In genomic region chr2:175181877-175182308, GRCh38 we compare ENCODE assay signal across 8 cellular contexts. TPM values are rescaled to one million over a fixed set of nuclear protein-coding genes. Genes with fewer than 3 reads are reported as not detected.
A peak's percentile ranks its signal among the peaks of the same experiment; 100 is the strongest.
DNase-seq lines count a peak whose midpoint lies in the region; ATAC-seq, FAIRE-seq and TF ChIP-seq lines count a peak whose summit lies in the region.

No MANE protein-coding gene starts in this region.

- FAIRE-seq in HepG2 (lab: Jason Lieb, UNC): no peak

- no peak for DNase-seq in activated T-cell treated with anti-CD3 and anti-CD28 coated beads, Interleukin-2, amount 50 U/mL, for 72 hours
- DNase-seq in activated T-cell treated with anti-CD3 and anti-CD28 coated beads, Interleukin-2, amount 50 U/mL, for 1 hour: no peak
- DNase-seq in activated naive CD8-positive, alpha-beta T cell treated with anti-CD3 and anti-CD28 coated beads, Interleukin-2, amount 10 ng/mL, durations not matched to agents 7 days and 5 days: no peak
- DNase-seq in HepG2 (ENCODE audit: low spot score) (no peak), tibial artery (no peak), NCI-H187 (lab: John Stamatoyannopoulos, UW) (no peak)

- peak overlapping the region; percentile 88 for H3K27ac ChIP-seq in HepG2 (ENCODE audit: extremely low read length, insufficient read depth, low read length)
- H3K27ac ChIP-seq in tibial artery: peak overlapping the region; percentile 82 to 84

- 23% methylated on average over 5 of the region's 5 CpGs for WGBS in HepG2 (ENCODE audit: low lambda C conversion rate)

- TF ChIP-seq EP300 in HepG2 (IDR thresholded peaks at IDR 0.05; ENCODE audit: low read depth in 2 of 2, low read length in 2 of 2) (no peak), HepG2 (CRISPR knock-in tag; IDR thresholded peaks at IDR 0.05; ENCODE audit: borderline replicate concordance) (0 out of 2 replicates have a peak, but pooled peaks have one; percentile 3)

- no peak for TF ChIP-seq RAD21 in HepG2 (CRISPR knock-in tag; IDR thresholded peaks at IDR 0.05)

- peaks cover 30% of the 10 kb centered on the region for H3K4me1 Mint-ChIP-seq in activated T-cell treated with anti-CD3 and anti-CD28 coated beads, Interleukin-2, amount 50 U/mL, for 72 hours (ENCODE audit: low read depth)
- peaks cover 21% of the 10 kb centered on the region for H3K4me1 Mint-ChIP-seq in activated naive CD8-positive, alpha-beta T cell treated with anti-CD3 and anti-CD28 coated beads, Interleukin-2, amount 10 ng/mL, durations not matched to agents 7 days and 5 days

- TF ChIP-seq CTCF in HepG2 (CRISPR knock-in tag; IDR thresholded peaks at IDR 0.05) (no peak), tibial artery (IDR thresholded peaks at IDR 0.05) (no peak)

- peak overlapping the region; percentile 82 for H3K27ac Mint-ChIP-seq in activated T-cell treated with anti-CD3 and anti-CD28 coated beads, Interleukin-2, amount 50 U/mL, for 72 hours
- H3K27ac Mint-ChIP-seq in activated naive CD8-positive, alpha-beta T cell treated with anti-CD3 and anti-CD28 coated beads, Interleukin-2, amount 10 ng/mL, durations not matched to agents 7 days and 5 days: peak overlapping the region; percentile 86

- no peak for ATAC-seq in activated T-cell treated with anti-CD3 and anti-CD28 coated beads, Interleukin-2, amount 50 U/mL, for 72 hours (replicated peaks in 1 of 2)
- no peak for ATAC-seq in activated naive CD8-positive, alpha-beta T cell treated with anti-CD3 and anti-CD28 coated beads, Interleukin-2, amount 10 ng/mL, durations not matched to agents 7 days and 5 days (ENCODE audit: low read depth)
- no peak for ATAC-seq in HepG2
- no peak for ATAC-seq in GM21786 (IDR thresholded peaks at IDR 0.05; ENCODE audit: unreplicated experiment)
- ATAC-seq in HG03439 (IDR thresholded peaks at IDR 0.05; ENCODE audit: unreplicated experiment): no peak

- H3K79me2 ChIP-seq in HepG2 (ENCODE audit: insufficient read depth, low read length): peaks cover 37% of the 10 kb centered on the region

- peaks cover 26% of the 10 kb centered on the region for H4K20me1 ChIP-seq in HepG2 (ENCODE audit: insufficient read depth, low read length)

- in situ Hi-C loops in HepG2 (cut with HindIII; ENCODE audit: extremely low pct_ligation_motif_present, low pct_unique_long_range_greater_than_20kb): loop anchor here (10.0 kb wide), 1 partner anchor 147 kb away; no protein-coding TSS in a partner anchor

- H3K36me3 ChIP-seq in HepG2 (replicated peaks in 1 of 2; ENCODE audit: control insufficient read depth in 1 of 2, insufficient read depth in 2 of 2, low read length in 2 of 2) (peaks cover 2 to 30% of the 10 kb centered on the region in 2 experiments; a peak in 4 of 5 replicates), tibial artery (peaks cover 20 to 28% (median 25%) of the 10 kb centered on the region in 3 donors)

- no TSS peak for BruUV-seq in HepG2 (replicated peaks; lab: Mats Ljungman, UMichigan)

- H3K27me3 ChIP-seq in HepG2 (ENCODE audit: control insufficient read depth in 1 of 2, insufficient read depth in 2 of 2, low read length in 2 of 2) (no peaks in the 10 kb centered on the region; a peak in 2 of 5 replicates), tibial artery (no peaks in the 10 kb centered on the region)

- H3K4me1 ChIP-seq in HepG2 (ENCODE audit: insufficient read depth, low read length): peaks cover 32% of the 10 kb centered on the region
- H3K4me1 ChIP-seq in tibial artery: peaks cover 0 to 13% (median 7%) of the 10 kb centered on the region in 4 donors

- H3K9me3 Mint-ChIP-seq in activated T-cell treated with anti-CD3 and anti-CD28 coated beads, Interleukin-2, amount 50 U/mL, for 72 hours: peaks cover 2% of the 10 kb centered on the region in 2 donors
- H3K9me3 Mint-ChIP-seq in activated naive CD8-positive, alpha-beta T cell treated with anti-CD3 and anti-CD28 coated beads, Interleukin-2, amount 10 ng/mL, durations not matched to agents 7 days and 5 days: peaks cover 3% of the 10 kb centered on the region

- intact Hi-C loops in HepG2 (cut with micrococcal nuclease; ENCODE audit: unreplicated experiment) (loop anchor here (1.0 to 2.0 kb wide), 2 partner anchors 14 to 151 kb away; partner anchors contain the start of gene ATF2), tibial artery (cut with DNase I; ENCODE audit: low total_unique reads) (no loop called here)

- peak overlapping the region; percentile 83 for H3K4me2 ChIP-seq in HepG2 (ENCODE audit: low read depth, low read length)

- H3K36me3 Mint-ChIP-seq in activated T-cell treated with anti-CD3 and anti-CD28 coated beads, Interleukin-2, amount 50 U/mL, for 72 hours (ENCODE audit: insufficient read depth in 2 of 2): peaks cover 13 to 31% of the 10 kb centered on the region in 2 donors
- H3K36me3 Mint-ChIP-seq in activated naive CD8-positive, alpha-beta T cell treated with anti-CD3 and anti-CD28 coated beads, Interleukin-2, amount 10 ng/mL, durations not matched to agents 7 days and 5 days: peaks cover 26% of the 10 kb centered on the region

- CTCF ChIA-PET in HepG2 (lab: Yijun Ruan, JAX; ENCODE audit: low intra/inter-chr PET ratio, low total read pairs): no interaction called here

- H3K9ac ChIP-seq in HepG2 (ENCODE audit: insufficient read depth, low read depth, low read length): peak overlapping the region; percentile 98

- H3K9me3 ChIP-seq in HepG2 (ENCODE audit: low read length) (no peaks in the 10 kb centered on the region), tibial artery (no peaks in the 10 kb centered on the region)

- H3K27me3 Mint-ChIP-seq in activated T-cell treated with anti-CD3 and anti-CD28 coated beads, Interleukin-2, amount 50 U/mL, for 72 hours (ENCODE audit: low read depth): no peaks in the 10 kb centered on the region
- H3K27me3 Mint-ChIP-seq in activated naive CD8-positive, alpha-beta T cell treated with anti-CD3 and anti-CD28 coated beads, Interleukin-2, amount 10 ng/mL, durations not matched to agents 7 days and 5 days: no peaks in the 10 kb centered on the region

- H3K4me3 Mint-ChIP-seq in activated T-cell treated with anti-CD3 and anti-CD28 coated beads, Interleukin-2, amount 50 U/mL, for 72 hours: peak overlapping the region; percentile 76 to 93
- H3K4me3 Mint-ChIP-seq in activated naive CD8-positive, alpha-beta T cell treated with anti-CD3 and anti-CD28 coated beads, Interleukin-2, amount 10 ng/mL, durations not matched to agents 7 days and 5 days: peak overlapping the region; percentile 90

- H3K4me3 ChIP-seq in HepG2 (replicated peaks in 1 of 3; ENCODE audit: insufficient read depth in 1 of 3, low read depth in 2 of 3, low read length in 3 of 3) (peak overlapping the region; percentile 74 to 97 (median 82)), tibial artery (peak overlapping the region; percentile 75 to 85)

- POLR2A ChIA-PET in activated naive CD8-positive, alpha-beta T cell treated with anti-CD3 and anti-CD28 coated beads, Interleukin-2, amount 10 ng/mL, durations not matched to agents 7 days and 5 days (lab: Charles Lee): interaction anchor here (1.4 kb wide), 1 partner anchor 13 kb away, joined by 10 read pairs; the partner anchor contains the start of gene ATF2
- POLR2A ChIA-PET in HepG2 (lab: Yijun Ruan, JAX): interaction anchor here (1.6 to 2.7 kb wide), 2 partner anchors 13 to 119 kb away, joined by 3 to 15 read pairs; partner anchors contain the start of gene ATF2

- H2AFZ ChIP-seq in HepG2 (ENCODE audit: low read length): peak overlapping the region; percentile 99

- TF ChIP-seq POLR2A in HepG2 (IDR thresholded peaks at IDR 0.05; ENCODE audit: insufficient read depth in 1 of 2, low read depth in 2 of 2, low read length in 2 of 2): no peak

RNA-seq across cellular contexts. Expression of gene ATP5MC3, which starts 0.4 kb away (rescaled TPM):
- 100 to 1,000 TPM; 186 to 210 TPM for total RNA-seq in activated T-cell treated with anti-CD3 and anti-CD28 coated beads, Interleukin-2, amount 50 U/mL, for 72 hours
- 100 to 1,000 TPM; 203 to 208 TPM for total RNA-seq in activated naive CD8-positive, alpha-beta T cell treated with anti-CD3 and anti-CD28 coated beads, Interleukin-2, amount 10 ng/mL, durations not matched to agents 7 days and 5 days
- 676 and 882 TPM in 2 replicates for total RNA-seq in HepG2 (2016; rRNA removed; fragmentation: Illumina TruSeq; extraction: Trizol)
- total RNA-seq in HepG2 (2016; cell fraction: cytosol; rRNA removed; fragmentation: Illumina TruSeq; extraction: Trizol; ENCODE audit: low read depth): 124 and 136 TPM in 2 replicates
- total RNA-seq in HepG2 (2016; cell fraction: insoluble cytoplasmic fraction; rRNA removed; fragmentation: Illumina TruSeq; extraction: Trizol): 688 and 928 TPM in 2 replicates
- 165 and 177 TPM in 2 replicates for total RNA-seq in HepG2 (2016; cell fraction: membrane; rRNA removed; fragmentation: Illumina TruSeq; extraction: Trizol)
- total RNA-seq in HepG2 (2016; cell fraction: nucleus; rRNA removed; fragmentation: Illumina TruSeq; extraction: Trizol): 246 and 253 TPM in 2 replicates
- polyA plus RNA-seq in HepG2 (2011; rRNA removed): 732 and 1,007 TPM in 2 replicates
- 686 and 795 TPM in 2 replicates for polyA plus RNA-seq in HepG2 (2011; cell fraction: cytosol; rRNA removed)
- 192 and 230 TPM in 2 replicates for polyA plus RNA-seq in HepG2 (2011; cell fraction: nucleus; rRNA removed)
- polyA plus RNA-seq in HepG2 (2012): 423 and 600 TPM in 2 replicates
- 139 and 168 TPM in 2 replicates for polyA plus RNA-seq in HepG2 (2016; cell fraction: cytosol; fragmentation: Illumina TruSeq; extraction: Trizol; ENCODE audit: low read depth)
- 890 and 976 TPM in 2 replicates for polyA plus RNA-seq in HepG2 (2016; cell fraction: insoluble cytoplasmic fraction; fragmentation: Illumina TruSeq; extraction: Trizol; ENCODE audit: low read depth)
- 161 and 175 TPM in 2 replicates for polyA plus RNA-seq in HepG2 (2016; cell fraction: membrane; fragmentation: Illumina TruSeq; extraction: Trizol; ENCODE audit: low read depth)
- 342 and 360 TPM in 2 replicates for polyA plus RNA-seq in HepG2 (2016; cell fraction: nucleus; fragmentation: Illumina TruSeq; extraction: Trizol; ENCODE audit: insufficient read depth, low read depth)
- polyA minus RNA-seq in HepG2 (2011; rRNA and poly(A)+ RNA removed; ENCODE audit: low replicate concordance): 217 and 353 TPM in 2 replicates
- polyA minus RNA-seq in HepG2 (2011; cell fraction: cytosol; rRNA and poly(A)+ RNA removed): 159 and 173 TPM in 2 replicates
- polyA minus RNA-seq in HepG2 (2011; cell fraction: nucleus; rRNA and poly(A)+ RNA removed): 116 and 118 TPM in 2 replicates

RNA-seq across cellular contexts. Expression of gene ATF2, which starts 13.9 kb away (rescaled TPM):
- total RNA-seq in activated T-cell treated with anti-CD3 and anti-CD28 coated beads, Interleukin-2, amount 50 U/mL, for 72 hours: 10 to 100 TPM; 65.8 to 67.0 TPM
- 10 to 100 TPM; 50.0 to 56.2 TPM for total RNA-seq in activated naive CD8-positive, alpha-beta T cell treated with anti-CD3 and anti-CD28 coated beads, Interleukin-2, amount 10 ng/mL, durations not matched to agents 7 days and 5 days
- 95.1 and 135 TPM in 2 replicates for total RNA-seq in HepG2 (2016; rRNA removed; fragmentation: Illumina TruSeq; extraction: Trizol)
- total RNA-seq in HepG2 (2016; cell fraction: cytosol; rRNA removed; fragmentation: Illumina TruSeq; extraction: Trizol; ENCODE audit: low read depth): 48.6 and 49.2 TPM in 2 replicates
- 90.1 and 133 TPM in 2 replicates for total RNA-seq in HepG2 (2016; cell fraction: insoluble cytoplasmic fraction; rRNA removed; fragmentation: Illumina TruSeq; extraction: Trizol)
- 99.1 and 101 TPM in 2 replicates for total RNA-seq in HepG2 (2016; cell fraction: membrane; rRNA removed; fragmentation: Illumina TruSeq; extraction: Trizol)
- total RNA-seq in HepG2 (2016; cell fraction: nucleus; rRNA removed; fragmentation: Illumina TruSeq; extraction: Trizol): 86.7 and 92.9 TPM in 2 replicates
- polyA plus RNA-seq in HepG2 (2011; rRNA removed): 73.0 and 91.6 TPM in 2 replicates
- 48.3 and 53.5 TPM in 2 replicates for polyA plus RNA-seq in HepG2 (2011; cell fraction: cytosol; rRNA removed)
- 40.6 and 47.0 TPM in 2 replicates for polyA plus RNA-seq in HepG2 (2011; cell fraction: nucleus; rRNA removed)
- polyA plus RNA-seq in HepG2 (2012): 42.8 and 50.8 TPM in 2 replicates
- 8.8 TPM in 2 replicates for polyA plus RNA-seq in HepG2 (2016; cell fraction: cytosol; fragmentation: Illumina TruSeq; extraction: Trizol; ENCODE audit: low read depth)
- polyA plus RNA-seq in HepG2 (2016; cell fraction: insoluble cytoplasmic fraction; fragmentation: Illumina TruSeq; extraction: Trizol; ENCODE audit: low read depth): 78.8 and 82.7 TPM in 2 replicates
- 29.0 and 30.3 TPM in 2 replicates for polyA plus RNA-seq in HepG2 (2016; cell fraction: membrane; fragmentation: Illumina TruSeq; extraction: Trizol; ENCODE audit: low read depth)
- 69.5 and 71.2 TPM in 2 replicates for polyA plus RNA-seq in HepG2 (2016; cell fraction: nucleus; fragmentation: Illumina TruSeq; extraction: Trizol; ENCODE audit: insufficient read depth, low read depth)
- polyA minus RNA-seq in HepG2 (2011; rRNA and poly(A)+ RNA removed; ENCODE audit: low replicate concordance): 106 and 216 TPM in 2 replicates
- 75.8 and 90.0 TPM in 2 replicates for polyA minus RNA-seq in HepG2 (2011; cell fraction: cytosol; rRNA and poly(A)+ RNA removed)
- 246 and 266 TPM in 2 replicates for polyA minus RNA-seq in HepG2 (2011; cell fraction: nucleus; rRNA and poly(A)+ RNA removed)
